Comparison of ENCODE assay signal across 1 cellular context in the genomic region with DNA sequence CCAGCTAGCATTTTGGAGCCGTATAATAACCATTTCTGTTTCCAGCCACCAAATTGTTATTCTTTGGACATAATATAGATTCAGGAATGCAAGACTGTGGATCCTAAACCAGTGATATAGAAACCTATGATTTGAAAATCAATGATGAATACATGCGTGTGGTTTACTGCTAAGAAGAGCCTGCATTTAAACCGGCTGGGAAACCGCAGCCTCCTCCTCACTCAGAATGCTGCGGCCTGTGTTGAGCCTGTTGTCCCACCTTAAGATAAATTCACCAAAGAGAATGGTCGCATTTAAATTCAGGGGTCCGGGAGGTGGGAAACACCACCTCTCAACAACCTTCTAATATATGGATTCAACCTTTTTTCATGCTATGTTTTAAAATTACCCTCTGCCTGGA.
TF ChIP-seq lines count a peak whose summit lies in the region.

No MANE protein-coding gene starts in this region.

TF ChIP-seq in GM12878, 131 proteins besides CTCF, POLR2A, EP300 and RAD21 (continued from another document and continues in another):
- no peak for TF ChIP-seq ZBTB4 (CRISPR knock-in tag; IDR thresholded peaks at IDR 0.05)
- TF ChIP-seq, protein P1, sequence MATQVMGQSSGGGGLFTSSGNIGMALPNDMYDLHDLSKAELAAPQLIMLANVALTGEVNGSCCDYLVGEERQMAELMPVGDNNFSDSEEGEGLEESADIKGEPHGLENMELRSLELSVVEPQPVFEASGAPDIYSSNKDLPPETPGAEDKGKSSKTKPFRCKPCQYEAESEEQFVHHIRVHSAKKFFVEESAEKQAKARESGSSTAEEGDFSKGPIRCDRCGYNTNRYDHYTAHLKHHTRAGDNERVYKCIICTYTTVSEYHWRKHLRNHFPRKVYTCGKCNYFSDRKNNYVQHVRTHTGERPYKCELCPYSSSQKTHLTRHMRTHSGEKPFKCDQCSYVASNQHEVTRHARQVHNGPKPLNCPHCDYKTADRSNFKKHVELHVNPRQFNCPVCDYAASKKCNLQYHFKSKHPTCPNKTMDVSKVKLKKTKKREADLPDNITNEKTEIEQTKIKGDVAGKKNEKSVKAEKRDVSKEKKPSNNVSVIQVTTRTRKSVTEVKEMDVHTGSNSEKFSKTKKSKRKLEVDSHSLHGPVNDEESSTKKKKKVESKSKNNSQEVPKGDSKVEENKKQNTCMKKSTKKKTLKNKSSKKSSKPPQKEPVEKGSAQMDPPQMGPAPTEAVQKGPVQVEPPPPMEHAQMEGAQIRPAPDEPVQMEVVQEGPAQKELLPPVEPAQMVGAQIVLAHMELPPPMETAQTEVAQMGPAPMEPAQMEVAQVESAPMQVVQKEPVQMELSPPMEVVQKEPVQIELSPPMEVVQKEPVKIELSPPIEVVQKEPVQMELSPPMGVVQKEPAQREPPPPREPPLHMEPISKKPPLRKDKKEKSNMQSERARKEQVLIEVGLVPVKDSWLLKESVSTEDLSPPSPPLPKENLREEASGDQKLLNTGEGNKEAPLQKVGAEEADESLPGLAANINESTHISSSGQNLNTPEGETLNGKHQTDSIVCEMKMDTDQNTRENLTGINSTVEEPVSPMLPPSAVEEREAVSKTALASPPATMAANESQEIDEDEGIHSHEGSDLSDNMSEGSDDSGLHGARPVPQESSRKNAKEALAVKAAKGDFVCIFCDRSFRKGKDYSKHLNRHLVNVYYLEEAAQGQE (IDR thresholded peaks at IDR 0.05; ENCODE audit: low read depth, low read length): no peak
- no peak for TF ChIP-seq RB1 (IDR thresholded peaks at IDR 0.05; ENCODE audit: borderline replicate concordance)
- TF ChIP-seq ZSCAN29 (IDR thresholded peaks at IDR 0.05): no peak
- TF ChIP-seq PRDM15 (CRISPR knock-in tag; IDR thresholded peaks at IDR 0.05): no peak
- TF ChIP-seq MYC (IDR thresholded peaks at IDR 0.05; ENCODE audit: insufficient read depth, insufficient read length, insufficient replicate concordance, low read length, severe bottlenecking): no peak
- no peak for TF ChIP-seq ZNF207 (IDR thresholded peaks at IDR 0.05; ENCODE audit: borderline replicate concordance)
- TF ChIP-seq SIN3A (IDR thresholded peaks at IDR 0.05; ENCODE audit: low read depth, low read length): no peak
- TF ChIP-seq ZNF384 (IDR thresholded peaks at IDR 0.05; ENCODE audit: borderline replicate concordance, low read depth, low read length): no peak
- no peak for TF ChIP-seq PBX3 (IDR thresholded peaks at IDR 0.05; ENCODE audit: insufficient replicate concordance, low read depth, low read length)
- TF ChIP-seq, protein P2, sequence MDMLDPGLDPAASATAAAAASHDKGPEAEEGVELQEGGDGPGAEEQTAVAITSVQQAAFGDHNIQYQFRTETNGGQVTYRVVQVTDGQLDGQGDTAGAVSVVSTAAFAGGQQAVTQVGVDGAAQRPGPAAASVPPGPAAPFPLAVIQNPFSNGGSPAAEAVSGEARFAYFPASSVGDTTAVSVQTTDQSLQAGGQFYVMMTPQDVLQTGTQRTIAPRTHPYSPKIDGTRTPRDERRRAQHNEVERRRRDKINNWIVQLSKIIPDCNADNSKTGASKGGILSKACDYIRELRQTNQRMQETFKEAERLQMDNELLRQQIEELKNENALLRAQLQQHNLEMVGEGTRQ (IDR thresholded peaks at IDR 0.05; ENCODE audit: borderline replicate concordance, low read depth, low read length): no peak
- TF ChIP-seq CBX3 (IDR thresholded peaks at IDR 0.05; ENCODE audit: borderline replicate concordance, low read depth): no peak
- TF ChIP-seq GABPA (IDR thresholded peaks at IDR 0.05; ENCODE audit: low read depth): no peak
- no peak for TF ChIP-seq ZNF217 (IDR thresholded peaks at IDR 0.05)
- TF ChIP-seq PAX8 (IDR thresholded peaks at IDR 0.05): no peak
- TF ChIP-seq HSF1 (IDR thresholded peaks at IDR 0.05; ENCODE audit: low read depth, low read length): no peak
- TF ChIP-seq NBN (IDR thresholded peaks at IDR 0.05): no peak
- TF ChIP-seq CBFB (IDR thresholded peaks at IDR 0.05; ENCODE audit: low read depth): peak; percentile 92
- TF ChIP-seq ZZZ3 (IDR thresholded peaks at IDR 0.05; ENCODE audit: control insufficient read depth, insufficient read length, low read depth): no peak
- TF ChIP-seq TCF3 (IDR thresholded peaks at IDR 0.05; ENCODE audit: borderline replicate concordance, insufficient read depth, low read depth, low read length): 0 out of 2 replicates have a peak, but pooled peaks have one; percentile 10
- no peak for TF ChIP-seq JUNB (IDR thresholded peaks at IDR 0.05)
- TF ChIP-seq NR2F1 (conservative IDR thresholded peaks at IDR 0.05): no peak
- no peak for TF ChIP-seq SREBF1 (IDR thresholded peaks at IDR 0.05; ENCODE audit: low read length)
- no peak for TF ChIP-seq SP1 (IDR thresholded peaks at IDR 0.05; ENCODE audit: low read depth, low read length)
- no peak for TF ChIP-seq IRF4 (IDR thresholded peaks at IDR 0.05; ENCODE audit: low read depth, low read length)
- TF ChIP-seq LARP7 (IDR thresholded peaks at IDR 0.05): no peak
- peak; percentile 28; the same call in 1 of the 2 replicates for TF ChIP-seq BCL11A (IDR thresholded peaks at IDR 0.05; ENCODE audit: low read depth, low read length)
- TF ChIP-seq NR2C2 (IDR thresholded peaks at IDR 0.05; ENCODE audit: borderline replicate concordance, control insufficient read depth, insufficient read length, low read depth): no peak
- no peak for TF ChIP-seq TAF1 (IDR thresholded peaks at IDR 0.05; ENCODE audit: borderline replicate concordance, low read depth, low read length)
- TF ChIP-seq ETV6 (conservative IDR thresholded peaks at IDR 0.05 in 1 of 2, IDR thresholded peaks at IDR 0.05 in 1 of 2; ENCODE audit: borderline replicate concordance in 1 of 2, low read depth in 1 of 2): peak in 1 of 2 experiments; percentile 41; a peak in 1 of 4 replicates
- TF ChIP-seq, protein P3, sequence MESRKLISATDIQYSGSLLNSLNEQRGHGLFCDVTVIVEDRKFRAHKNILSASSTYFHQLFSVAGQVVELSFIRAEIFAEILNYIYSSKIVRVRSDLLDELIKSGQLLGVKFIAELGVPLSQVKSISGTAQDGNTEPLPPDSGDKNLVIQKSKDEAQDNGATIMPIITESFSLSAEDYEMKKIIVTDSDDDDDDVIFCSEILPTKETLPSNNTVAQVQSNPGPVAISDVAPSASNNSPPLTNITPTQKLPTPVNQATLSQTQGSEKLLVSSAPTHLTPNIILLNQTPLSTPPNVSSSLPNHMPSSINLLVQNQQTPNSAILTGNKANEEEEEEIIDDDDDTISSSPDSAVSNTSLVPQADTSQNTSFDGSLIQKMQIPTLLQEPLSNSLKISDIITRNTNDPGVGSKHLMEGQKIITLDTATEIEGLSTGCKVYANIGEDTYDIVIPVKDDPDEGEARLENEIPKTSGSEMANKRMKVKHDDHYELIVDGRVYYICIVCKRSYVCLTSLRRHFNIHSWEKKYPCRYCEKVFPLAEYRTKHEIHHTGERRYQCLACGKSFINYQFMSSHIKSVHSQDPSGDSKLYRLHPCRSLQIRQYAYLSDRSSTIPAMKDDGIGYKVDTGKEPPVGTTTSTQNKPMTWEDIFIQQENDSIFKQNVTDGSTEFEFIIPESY (IDR thresholded peaks at IDR 0.05): no peak
- no peak for TF ChIP-seq RCOR1 (conservative IDR thresholded peaks at IDR 0.05; ENCODE audit: low read depth, low read length)
- TF ChIP-seq, protein P4, sequence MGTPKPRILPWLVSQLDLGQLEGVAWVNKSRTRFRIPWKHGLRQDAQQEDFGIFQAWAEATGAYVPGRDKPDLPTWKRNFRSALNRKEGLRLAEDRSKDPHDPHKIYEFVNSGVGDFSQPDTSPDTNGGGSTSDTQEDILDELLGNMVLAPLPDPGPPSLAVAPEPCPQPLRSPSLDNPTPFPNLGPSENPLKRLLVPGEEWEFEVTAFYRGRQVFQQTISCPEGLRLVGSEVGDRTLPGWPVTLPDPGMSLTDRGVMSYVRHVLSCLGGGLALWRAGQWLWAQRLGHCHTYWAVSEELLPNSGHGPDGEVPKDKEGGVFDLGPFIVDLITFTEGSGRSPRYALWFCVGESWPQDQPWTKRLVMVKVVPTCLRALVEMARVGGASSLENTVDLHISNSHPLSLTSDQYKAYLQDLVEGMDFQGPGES (IDR thresholded peaks at IDR 0.05): no peak
- TF ChIP-seq MTA3 (IDR thresholded peaks at IDR 0.05; ENCODE audit: borderline replicate concordance, low read length): no peak
- peak; percentile 70 for TF ChIP-seq EED (IDR thresholded peaks at IDR 0.05; ENCODE audit: low read depth)
- no peak for TF ChIP-seq HDGF (IDR thresholded peaks at IDR 0.05)
- no peak for TF ChIP-seq MYB (IDR thresholded peaks at IDR 0.05; ENCODE audit: borderline replicate concordance, low read depth, low read length)
- peak; percentile 31; the same call in 1 of the 2 replicates for TF ChIP-seq BACH1 (IDR thresholded peaks at IDR 0.05; ENCODE audit: borderline replicate concordance)
- peak; percentile 11; the same call in 1 of the 2 replicates for TF ChIP-seq NFIC (IDR thresholded peaks at IDR 0.05; ENCODE audit: low read depth, low read length)
- no peak for TF ChIP-seq BRCA1 (IDR thresholded peaks at IDR 0.05; ENCODE audit: low read depth, low read length)
- TF ChIP-seq KLF5 (IDR thresholded peaks at IDR 0.05; ENCODE audit: partially characterized antibody): no peak
- TF ChIP-seq ELK1 (IDR thresholded peaks at IDR 0.05; ENCODE audit: low read depth, low read length): no peak
- no peak for TF ChIP-seq KDM1A (IDR thresholded peaks at IDR 0.05; ENCODE audit: borderline replicate concordance)
- no peak for TF ChIP-seq NFXL1 (IDR thresholded peaks at IDR 0.05; ENCODE audit: borderline replicate concordance)
- TF ChIP-seq ZNF622 (IDR thresholded peaks at IDR 0.05): no peak
